ENCODE assay signal across 1 cellular context in genomic region chr7:141551080-141551772, GRCh38.
TF ChIP-seq lines count a peak whose summit lies in the region.

Gene AGK (plus strand): TSS chr7:141551410. CDS start chr7:141555467, 4,057 bp downstream.

TF ChIP-seq in HepG2, 621 proteins besides CTCF, POLR2A, EP300 and RAD21 (continued from another document and continues in another):
- TF ChIP-seq PBX2 (CRISPR knock-in tag; IDR thresholded peaks at IDR 0.05) (no peak), ZNF275 (CRISPR knock-in tag; IDR thresholded peaks at IDR 0.05; ENCODE audit: borderline replicate concordance) (peak; percentile 77; the same call in 1 of the 2 replicates), ZNF746 (CRISPR knock-in tag; IDR thresholded peaks at IDR 0.05) (peak; percentile 45; the same call in 1 of the 2 replicates), THAP7 (CRISPR knock-in tag; IDR thresholded peaks at IDR 0.05) (peak; percentile 84; the same call in 1 of the 2 replicates), HNF4A (CRISPR knock-in tag; IDR thresholded peaks at IDR 0.05) (no peak), KDM3A (CRISPR knock-in tag; IDR thresholded peaks at IDR 0.05; ENCODE audit: low read depth) (0 out of 2 replicates have a peak, but pooled peaks have one; percentile 34), ZNF670 (CRISPR knock-in tag; IDR thresholded peaks at IDR 0.05; ENCODE audit: borderline replicate concordance) (peak; percentile 84; the same call in 1 of the 2 replicates), ARNT2 (CRISPR knock-in tag; IDR thresholded peaks at IDR 0.05; ENCODE audit: low read depth) (peak; percentile 87), MAFF (IDR thresholded peaks at IDR 0.05; ENCODE audit: low read depth, low read length) (no peak), ZNF737 (CRISPR knock-in tag; IDR thresholded peaks at IDR 0.05; ENCODE audit: borderline replicate concordance) (no peak), CENPBD1 (CRISPR knock-in tag; IDR thresholded peaks at IDR 0.05; ENCODE audit: borderline replicate concordance, low read depth) (no peak), SP140L (CRISPR knock-in tag; IDR thresholded peaks at IDR 0.05; ENCODE audit: borderline replicate concordance) (no peak), ZNF24 (IDR thresholded peaks at IDR 0.05) (peak; percentile 54; the same call in 1 of the 2 replicates), CREM (IDR thresholded peaks at IDR 0.05) (no peak), CREM (CRISPR knock-in tag; IDR thresholded peaks at IDR 0.05) (no peak), ARID2 (CRISPR knock-in tag; IDR thresholded peaks at IDR 0.05; ENCODE audit: borderline replicate concordance) (peak; percentile 30; the same call in 1 of the 2 replicates), KLF13 (CRISPR knock-in tag; IDR thresholded peaks at IDR 0.05) (0 out of 2 replicates have a peak, but pooled peaks have one; percentile 44), FOXK2 (IDR thresholded peaks at IDR 0.05) (no peak), ZNF225 (CRISPR knock-in tag; IDR thresholded peaks at IDR 0.05) (peak; percentile 73), ZBTB4 (CRISPR knock-in tag; IDR thresholded peaks at IDR 0.05; ENCODE audit: borderline replicate concordance) (no peak), ZNF326 (CRISPR knock-in tag; IDR thresholded peaks at IDR 0.05; ENCODE audit: borderline replicate concordance) (no peak), FOSL1 (CRISPR knock-in tag; IDR thresholded peaks at IDR 0.05; ENCODE audit: borderline replicate concordance) (0 out of 2 replicates have a peak, but pooled peaks have one; percentile 8), ZNF556 (CRISPR knock-in tag; IDR thresholded peaks at IDR 0.05; ENCODE audit: borderline replicate concordance) (peak; percentile 67; the same call in 1 of the 2 replicates), ZNF660 (CRISPR knock-in tag; IDR thresholded peaks at IDR 0.05; ENCODE audit: borderline replicate concordance, low read depth) (no peak), ZNF639 (CRISPR knock-in tag; conservative IDR thresholded peaks at IDR 0.05) (0 out of 2 replicates have a peak, but pooled peaks have one; percentile 59), ZNF672 (CRISPR knock-in tag; IDR thresholded peaks at IDR 0.05) (no peak), ZNF318 (CRISPR knock-in tag; IDR thresholded peaks at IDR 0.05) (no peak), NFKBIZ (CRISPR knock-in tag; IDR thresholded peaks at IDR 0.05) (peak; percentile 73; the same call in 1 of the 2 replicates), ZNF740 (CRISPR knock-in tag; IDR thresholded peaks at IDR 0.05) (peak; percentile 86), DPF2 (CRISPR knock-in tag; IDR thresholded peaks at IDR 0.05; ENCODE audit: borderline replicate concordance, low read depth) (no peak), MXD4 (CRISPR knock-in tag; IDR thresholded peaks at IDR 0.05) (no peak), PRPF4 (IDR thresholded peaks at IDR 0.05; ENCODE audit: low read depth, low read length, poor library complexity, severe bottlenecking) (no peak), POLR2AphosphoS2 (IDR thresholded peaks at IDR 0.05; ENCODE audit: low read depth, low read length) (no peak), ZFP36L1 (CRISPR knock-in tag; IDR thresholded peaks at IDR 0.05) (no peak), GRHL1 (CRISPR knock-in tag; conservative IDR thresholded peaks at IDR 0.05) (no peak), ISL2 (CRISPR knock-in tag; IDR thresholded peaks at IDR 0.05) (peak; percentile 64), GMEB1 (CRISPR knock-in tag; IDR thresholded peaks at IDR 0.05; ENCODE audit: borderline replicate concordance) (peak; percentile 64; the same call in 1 of the 2 replicates), MIXL1 (CRISPR knock-in tag; IDR thresholded peaks at IDR 0.05) (0 out of 2 replicates have a peak, but pooled peaks have one; percentile 42), HNRNPL (IDR thresholded peaks at IDR 0.05; ENCODE audit: low read depth, low read length) (no peak), ZNF44 (CRISPR knock-in tag; IDR thresholded peaks at IDR 0.05) (no peak; the same call in 1 of the 2 replicates), HDAC1 (CRISPR knock-in tag; IDR thresholded peaks at IDR 0.05) (peak; percentile 82), PCBP1 (IDR thresholded peaks at IDR 0.05; ENCODE audit: borderline replicate concordance, low read depth, low read length) (no peak)
